In the genomic region with DNA sequence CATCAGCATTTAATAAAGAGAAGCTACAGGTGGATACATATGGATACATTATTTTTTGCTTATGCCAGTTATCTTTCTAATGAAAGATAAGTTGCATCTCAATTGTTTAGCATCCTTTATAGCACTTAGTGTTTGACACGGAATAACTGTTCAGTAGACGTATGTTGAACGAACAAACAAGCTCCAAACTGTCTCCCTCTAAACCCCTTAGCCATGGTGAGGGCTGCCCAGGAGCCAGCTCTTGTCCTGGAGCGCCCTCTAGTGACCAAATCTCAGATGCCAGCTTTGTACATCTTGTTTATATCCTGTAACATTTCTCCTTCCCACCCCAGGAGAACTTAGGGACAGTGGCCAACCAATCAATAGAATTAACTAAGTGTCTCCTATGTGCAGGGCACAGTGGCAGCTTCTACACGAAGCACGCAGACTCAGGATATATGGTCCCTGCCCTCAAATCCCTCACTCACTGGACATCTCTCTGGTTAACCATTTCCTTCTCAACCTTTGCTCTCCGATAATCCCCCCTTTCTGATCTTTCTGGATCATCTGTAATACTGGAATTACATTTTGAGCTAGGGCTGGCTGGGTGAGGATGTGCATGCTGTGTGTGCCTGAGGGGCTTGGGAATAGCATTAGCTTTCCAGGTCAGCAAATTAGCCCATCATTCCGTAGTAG, we compare ENCODE assay signal across 8 cellular contexts. TPM values are rescaled to one million over a fixed set of nuclear protein-coding genes. Genes with fewer than 3 reads are reported as not detected.
DNase-seq lines count a peak whose midpoint lies in the region; ATAC-seq and TF ChIP-seq lines count a peak whose summit lies in the region.

No MANE protein-coding gene starts in this region.

- no peaks in the 10 kb centered on the region for H3K27me3 Mint-ChIP-seq in activated T-cell treated with anti-CD3 and anti-CD28 coated beads, Interleukin-2, amount 50 U/mL, for 4 hours (ENCODE audit: low read depth)

- no peak overlapping the region for H2AFZ ChIP-seq in Loucy (ENCODE audit: low read length)

- H3K4me1 Mint-ChIP-seq in activated T-cell treated with anti-CD3 and anti-CD28 coated beads, Interleukin-2, amount 50 U/mL, for 4 hours (ENCODE audit: low read depth) = no peaks in the 10 kb centered on the region

- no peaks in the 10 kb centered on the region for H3K79me2 ChIP-seq in Loucy (ENCODE audit: insufficient read depth, low read length)

- H3F3A ChIP-seq in Loucy (ENCODE audit: low read depth) = no peaks in the 10 kb centered on the region

- H3K4me3 Mint-ChIP-seq in activated T-cell treated with anti-CD3 and anti-CD28 coated beads, Interleukin-2, amount 50 U/mL, for 4 hours = no peak overlapping the region

- POLR2A ChIA-PET in GM10248 (lab: Yijun Ruan, JAX) = no interaction called here

- H3K9ac ChIP-seq in Loucy (ENCODE audit: low read depth, low read length, poor library complexity, severe bottlenecking) = no peak overlapping the region

- DNase-seq in GM10248 (ENCODE audit: extremely low spot score) (peak; percentile 83), RKO (ENCODE audit: low spot score) (peak; percentile 69), fibroblast of pulmonary artery (ENCODE audit: low read depth) (peak; percentile 83), nucleus accumbens (lab: John Stamatoyannopoulos, UW) (peak in 51 of 56 donors; percentile 5 to 92 (median 56)), superior temporal gyrus (ENCODE audit: extremely low spot score) (peak; percentile 94)
- DNase-seq in activated T-cell treated with anti-CD3 and anti-CD28 coated beads, Interleukin-2, amount 50 U/mL, for 4 hours = peak; percentile 75

- no peaks in the 10 kb centered on the region for H3K4me1 ChIP-seq in Loucy (ENCODE audit: insufficient read depth, low read length, poor library complexity, severe bottlenecking)

- no peaks in the 10 kb centered on the region for H3K9me3 Mint-ChIP-seq in activated T-cell treated with anti-CD3 and anti-CD28 coated beads, Interleukin-2, amount 50 U/mL, for 4 hours

- peak; percentile 84 to 91 for ATAC-seq in activated T-cell treated with anti-CD3 and anti-CD28 coated beads, Interleukin-2, amount 50 U/mL, for 4 hours
- ATAC-seq in GM19023 (IDR thresholded peaks at IDR 0.05; ENCODE audit: unreplicated experiment) = no peak

- no peaks in the 10 kb centered on the region for H3K36me3 Mint-ChIP-seq in activated T-cell treated with anti-CD3 and anti-CD28 coated beads, Interleukin-2, amount 50 U/mL, for 4 hours (ENCODE audit: insufficient read depth)

- no peak overlapping the region for H3K4me2 ChIP-seq in Loucy (ENCODE audit: low read depth, low read length, poor library complexity, severe bottlenecking)

- no peaks in the 10 kb centered on the region for H3K9me3 ChIP-seq in Loucy (ENCODE audit: insufficient read depth, low read depth, low read length)

- H3K36me3 ChIP-seq in Loucy (ENCODE audit: insufficient read depth, low read length) = no peaks in the 10 kb centered on the region

- H3K4me3 ChIP-seq in Loucy (ENCODE audit: low read length, poor library complexity, severe bottlenecking) = no peak overlapping the region
- H3K4me3 ChIP-seq in fibroblast of pulmonary artery (replicated peaks; ENCODE audit: low read depth, low read length) = no peak overlapping the region

- peak; percentile 94 for TF ChIP-seq CTCF in GM10248 (IDR thresholded peaks at IDR 0.05; ENCODE audit: control extremely low read depth, extremely low read depth, low read depth, missing control alignments)
- peak; percentile 96 for TF ChIP-seq CTCF in Loucy (conservative IDR thresholded peaks at IDR 0.05; ENCODE audit: low read length)
- TF ChIP-seq CTCF in fibroblast of pulmonary artery (IDR thresholded peaks at IDR 0.05; ENCODE audit: low read length, missing control alignments) = peak; percentile 91

- no peaks in the 10 kb centered on the region for H3K9me2 ChIP-seq in Loucy (replicated peaks; ENCODE audit: low read depth, low read length)

- CTCF ChIA-PET in GM10248 (lab: Yijun Ruan, JAX) = interaction anchor here (0.6 to 9.3 kb wide), 101 partner anchors 9 to 667 kb away, joined by 3 to 117 read pairs (median 5); a partner anchor contains a TSS

- H4K20me1 ChIP-seq in Loucy (ENCODE audit: insufficient read depth, low read length, poor library complexity, severe bottlenecking) = no peaks in the 10 kb centered on the region

- no peaks in the 10 kb centered on the region for H3K27me3 ChIP-seq in Loucy (ENCODE audit: insufficient read depth, low read length, poor library complexity, severe bottlenecking)

RNA-seq across cellular contexts. Expression of a gene that starts 22.9 kb away (rescaled TPM):
- not detected for total RNA-seq in activated T-cell treated with anti-CD3 and anti-CD28 coated beads, Interleukin-2, amount 50 U/mL, for 4 hours

RNA-seq across cellular contexts. Expression of a gene that starts 45.1 kb away (rescaled TPM):
- total RNA-seq in activated T-cell treated with anti-CD3 and anti-CD28 coated beads, Interleukin-2, amount 50 U/mL, for 4 hours = not detected
